ENCODE assay signal across 21 cellular contexts in the genomic region with DNA sequence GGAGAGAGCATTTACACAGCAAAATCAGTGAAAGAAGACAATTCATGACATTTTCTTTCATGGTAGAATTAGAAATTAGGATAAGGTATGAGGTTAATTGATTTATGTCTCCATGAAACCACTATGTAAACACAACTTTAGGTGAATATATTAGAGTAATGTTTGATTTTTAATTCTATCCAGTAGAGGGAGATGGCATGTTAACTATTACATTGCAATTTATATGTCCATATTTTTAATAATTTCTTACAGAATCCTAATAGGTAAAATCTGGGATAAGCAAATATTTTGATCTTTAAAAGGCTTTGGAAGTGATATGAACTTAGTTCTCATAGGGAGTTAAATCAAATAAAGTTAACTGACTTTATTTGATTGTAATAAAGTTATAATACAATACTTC.
DNase-seq lines count a peak whose midpoint lies in the region; ATAC-seq, FAIRE-seq and TF ChIP-seq lines count a peak whose summit lies in the region.
"Had no signal": no experiment of that assay in that cellular context is flagged by ENCODE, and none has a peak within 500 bp of the region (broad histone marks: within the 10 kb centered on the region; RNA-seq: fewer than 3 reads in every experiment).

No MANE protein-coding gene starts in this region.

- H3K9me3 ChIP-seq in A673 (ENCODE audit: low read depth, low read length, poor library complexity, severe bottlenecking) = no peaks in the 10 kb centered on the region
- no peaks in the 10 kb centered on the region for H3K9me3 ChIP-seq in small intestine (ENCODE audit: control insufficient read depth, low read depth)
- H3K9me3 ChIP-seq: ascending aorta, suprapubic skin had no signal

- DNase-seq in A673 (ENCODE audit: low spot score) = no peak
- DNase-seq in HCEC 1CT = peak; percentile 4
- DNase-seq in astrocyte of the spinal cord (ENCODE audit: low read depth, low spot score) = peak; percentile 24
- DNase-seq in left lobe of liver (ENCODE audit: low spot score) = no peak
- no peak for DNase-seq in T-helper 2 cell
- DNase-seq in T-helper 9 cell = no peak
- no peak for DNase-seq in small intestine
- DNase-seq: CD4-positive, CD25-positive, alpha-beta regulatory T cell; effector CD4-positive, alpha-beta T cell; foreskin fibroblast; NCI-H187 treated with DMSO at 0.1 percent for 48 hours; NCI-H510A; stimulated activated CD4-positive, alpha-beta T cell treated with anti-CD3 and anti-CD28 coated beads, Interleukin-4, amount 100 ng/mL, for 1 hour; stimulated activated CD8-positive, alpha-beta memory T cell treated with anti-CD3 and anti-CD28 coated beads, Interleukin-4, amount 100 ng/mL, for 48 hours; T-helper 1 cell had no signal

- peak; percentile 27; the same call in 1 of the 2 replicates for TF ChIP-seq CTCF in A673 (conservative IDR thresholded peaks at IDR 0.05; ENCODE audit: low read depth, low read length)
- TF ChIP-seq CTCF in astrocyte of the spinal cord (IDR thresholded peaks at IDR 0.05; ENCODE audit: low read depth, low read length) = no peak

- H3K27me3 ChIP-seq in A673 (replicated peaks; ENCODE audit: insufficient read depth, low read depth, low read length, poor library complexity) (no peaks in the 10 kb centered on the region), small intestine (ENCODE audit: control insufficient read depth in 2 of 2, insufficient read depth in 2 of 2, low read length in 2 of 2) (no peaks in the 10 kb centered on the region)
- H3K27me3 ChIP-seq: ascending aorta, suprapubic skin had no signal

- H3K4me1 ChIP-seq in A673 (ENCODE audit: insufficient read depth, low read length, poor library complexity, severe bottlenecking) (peaks cover 5% of the 10 kb centered on the region), small intestine (ENCODE audit: control insufficient read depth in 2 of 2, insufficient read depth in 1 of 2, low read depth in 1 of 2, low read length in 1 of 2) (peaks cover 4 to 5% of the 10 kb centered on the region in 2 donors)
- H3K4me1 ChIP-seq: suprapubic skin had no signal

- CTCF ChIA-PET in A673 (lab: Charles Lee) = no interaction called here

- BruUV-seq in A673 (replicated peaks; lab: Mats Ljungman, UMichigan) = no TSS peak

- no peak for FAIRE-seq in small intestine (lab: Jason Lieb, UNC)

- H3K36me3 ChIP-seq in A673 (ENCODE audit: insufficient read depth, low read length, poor library complexity, severe bottlenecking) (no peaks in the 10 kb centered on the region), small intestine (ENCODE audit: control insufficient read depth in 2 of 2, insufficient read depth in 2 of 2, low read length in 2 of 2) (no peaks in the 10 kb centered on the region)
- H3K36me3 ChIP-seq: ascending aorta, suprapubic skin had no signal

- ATAC-seq in left lobe of liver (peak; percentile 36), GM18517 (IDR thresholded peaks at IDR 0.05; ENCODE audit: unreplicated experiment) (no peak)
- ATAC-seq: activated CD4-positive, CD25-positive, alpha-beta regulatory T cell treated with anti-CD3 and anti-CD28 coated beads, Interleukin-2, amount 50 U/mL, for 24 hours; Panc1; sciatic nerve had no signal

- H3K27ac ChIP-seq in A673 (ENCODE audit: low read depth, low read length, poor library complexity, severe bottlenecking) (no peak overlapping the region), small intestine (ENCODE audit: low read depth in 1 of 2, low read length in 1 of 2) (no peak overlapping the region)
- H3K27ac ChIP-seq: ascending aorta, suprapubic skin had no signal

- POLR2A ChIA-PET in A673 (lab: Charles Lee; ENCODE audit: low non-redundant PET) = no interaction called here

- in situ Hi-C loops in astrocyte of the spinal cord (cut with HindIII; ENCODE audit: low sequenced_read_pairs) = no loop called here

- H3K4me3 ChIP-seq in A673 (ENCODE audit: low read depth, low read length, poor library complexity, severe bottlenecking) (no peak overlapping the region), astrocyte of the spinal cord (ENCODE audit: low read depth, low read length) (no peak overlapping the region), small intestine (ENCODE audit: low read depth in 1 of 2, low read length in 2 of 2) (no peak overlapping the region)
- H3K4me3 ChIP-seq: ascending aorta, suprapubic skin had no signal

- intact Hi-C loops in A673 (cut with micrococcal nuclease; ENCODE audit: unreplicated experiment) = loop anchor here (10.0 kb wide), 1 partner anchor 220 kb away; no protein-coding TSS in a partner anchor

Comparison
In these comparisons a context has a peak if more than half of its experiments do, and no peak if none do; other contexts are left out.
1. DNase-seq: peak in HCEC 1CT (single experiment) and astrocyte of the spinal cord (single experiment); none in A673 (single experiment), left lobe of liver (single experiment), T-helper 2 cell (0 of 5), T-helper 9 cell (single experiment) and small intestine (single experiment).